1 cellular context compared by ENCODE assay signal in the genomic region with DNA sequence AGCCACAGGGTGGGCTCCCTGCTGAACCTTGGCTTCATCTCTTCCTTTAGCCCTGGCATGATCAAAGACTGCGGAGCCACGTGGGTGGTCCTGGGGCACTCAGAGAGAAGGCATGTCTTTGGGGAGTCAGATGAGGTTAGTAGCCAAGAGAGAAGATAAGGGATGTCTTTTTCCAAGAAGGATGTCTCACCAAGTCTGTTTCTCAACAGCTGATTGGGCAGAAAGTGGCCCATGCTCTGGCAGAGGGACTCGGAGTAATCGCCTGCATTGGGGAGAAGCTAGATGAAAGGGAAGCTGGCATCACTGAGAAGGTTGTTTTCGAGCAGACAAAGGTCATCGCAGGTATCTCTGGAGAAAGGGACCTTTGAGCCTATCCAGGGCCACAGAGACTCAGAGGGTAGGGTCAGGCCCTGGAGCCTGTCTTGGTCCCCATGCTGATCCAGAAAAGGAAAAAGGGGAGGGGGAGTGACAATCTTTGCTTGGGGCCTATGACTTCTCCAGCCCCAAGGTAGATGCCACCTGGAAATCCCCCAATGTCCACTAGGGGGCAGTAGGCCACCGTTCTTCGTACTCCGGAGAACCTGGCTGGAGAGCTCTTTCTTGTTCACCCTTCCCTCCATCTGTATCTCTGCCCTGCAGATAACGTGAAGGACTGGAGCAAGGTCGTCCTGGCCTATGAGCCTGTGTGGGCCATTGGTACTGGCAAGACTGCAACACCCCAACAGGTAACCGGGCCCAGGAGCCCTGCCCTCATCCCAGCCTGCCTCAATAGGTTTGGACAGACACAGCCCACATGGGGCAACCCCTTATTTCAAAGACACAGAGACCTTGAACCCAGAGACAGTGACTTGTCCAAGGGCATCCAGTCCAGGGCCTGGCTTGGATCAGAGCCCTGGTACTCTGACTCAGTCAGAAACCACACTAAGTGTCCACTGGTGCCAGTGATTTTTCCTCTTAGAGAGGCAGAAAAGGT.
A peak's percentile ranks its signal among the peaks of the same experiment; 100 is the strongest.
TF ChIP-seq lines count a peak whose summit lies in the region.

No MANE protein-coding gene starts in this region.

TF ChIP-seq in IMR-90, 13 proteins besides CTCF, POLR2A, EP300 and RAD21:
- TF ChIP-seq MAFK (IDR thresholded peaks at IDR 0.05; ENCODE audit: low read depth, low read length) = no peak
- TF ChIP-seq SMC3 (IDR thresholded peaks at IDR 0.05; ENCODE audit: low read depth, low read length) = peak; percentile 38; the same call in 1 of the 2 replicates
- TF ChIP-seq MXI1 (IDR thresholded peaks at IDR 0.05; ENCODE audit: borderline replicate concordance, low read depth, low read length) = peak; percentile 86
